Comparison of ENCODE assay signal across 1 cellular context in the genomic region with DNA sequence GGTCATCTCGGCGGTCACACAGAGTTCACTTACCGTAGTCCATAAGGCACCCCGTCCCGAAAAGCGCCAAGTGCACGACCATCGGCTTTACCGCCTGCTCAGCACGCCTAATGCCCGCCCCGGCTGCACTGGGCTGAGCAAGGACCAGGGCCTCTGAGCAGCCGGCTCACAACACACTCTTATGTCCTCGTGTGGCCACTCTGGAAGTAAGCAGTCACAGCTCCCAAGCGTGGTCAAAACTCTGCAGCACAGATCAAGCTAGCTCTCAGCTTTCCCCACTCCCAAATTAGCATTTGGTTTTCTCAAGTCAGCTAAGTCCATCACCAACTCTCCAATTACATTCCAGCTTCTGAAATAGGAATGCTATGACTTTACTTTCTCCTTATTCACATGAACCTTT.
TF ChIP-seq lines count a peak whose summit lies in the region.

No MANE protein-coding gene starts in this region.

TF ChIP-seq in IMR-90, 13 proteins besides CTCF, POLR2A, EP300 and RAD21 (continued from another document):
- no peak for TF ChIP-seq ELK1 (IDR thresholded peaks at IDR 0.05; ENCODE audit: borderline replicate concordance, low read depth, low read length)
